11 cellular contexts compared by ENCODE assay signal in the genomic region with DNA sequence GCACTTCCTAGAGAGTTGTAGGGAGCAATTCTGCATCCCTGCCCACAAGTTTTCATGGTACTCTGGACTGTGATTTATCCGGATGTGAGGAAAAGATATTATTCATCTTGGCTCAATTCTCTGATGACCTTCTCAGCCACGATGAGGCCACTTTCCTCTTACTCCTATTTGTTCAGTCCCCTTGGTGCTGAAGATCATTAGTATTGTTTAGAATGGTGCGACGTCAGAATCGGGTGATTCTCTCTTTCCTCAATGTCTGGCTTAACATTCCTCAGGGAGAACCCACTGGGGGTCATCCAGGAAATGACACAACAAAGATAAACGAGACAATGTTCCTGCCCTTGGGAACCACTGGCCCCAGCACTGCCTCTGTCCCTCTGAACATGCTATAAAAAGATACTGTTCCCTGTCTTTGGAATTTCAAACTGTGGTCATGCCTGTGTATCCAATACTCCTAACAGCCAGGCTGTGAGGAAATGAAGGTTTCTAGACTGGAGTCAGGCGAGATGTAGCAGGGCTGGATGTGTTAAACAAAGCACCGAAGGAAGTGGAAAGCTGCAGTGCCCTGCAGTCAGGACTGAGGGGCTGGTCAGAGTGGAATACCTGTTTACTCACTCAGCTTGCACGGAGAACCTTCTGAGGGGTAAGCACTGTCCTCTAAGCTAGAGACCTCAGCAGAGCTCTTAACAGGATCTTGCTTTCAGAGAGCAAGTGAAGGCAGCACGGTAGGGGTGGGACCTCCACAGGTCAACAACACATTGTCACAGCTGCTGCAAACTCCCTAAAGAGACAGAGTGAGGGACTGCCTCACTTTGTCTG. TPM values are rescaled to one million over a fixed set of nuclear protein-coding genes. Genes with fewer than 3 reads are reported as not detected.
DNase-seq lines count a peak whose midpoint lies in the region; ATAC-seq and TF ChIP-seq lines count a peak whose summit lies in the region.
"Had no signal": no experiment of that assay in that cellular context is flagged by ENCODE, and none has a peak within 500 bp of the region (broad histone marks: within the 10 kb centered on the region; RNA-seq: fewer than 3 reads in every experiment).

No MANE protein-coding gene starts in this region.

- TF ChIP-seq CTCF in H9 (conservative IDR thresholded peaks at IDR 0.05) (no peak), adrenal gland (IDR thresholded peaks at IDR 0.05) (no peak), left ventricle myocardium inferior (IDR thresholded peaks at IDR 0.05; ENCODE audit: borderline replicate concordance) (no peak)

- no peak overlapping the region for H2AK5ac ChIP-seq in H9 (ENCODE audit: insufficient read length, low read length)

- H3K14ac ChIP-seq in H9 (ENCODE audit: insufficient read depth, low read length) = no peak overlapping the region

- H3K79me1 ChIP-seq in H9 (ENCODE audit: insufficient read depth, low read depth, low read length, poor library complexity, severe bottlenecking) = no peaks in the 10 kb centered on the region

- H3K27me3 Mint-ChIP-seq in H9 (ENCODE audit: low read depth) = peaks cover 73% of the 10 kb centered on the region
- H3K27me3 Mint-ChIP-seq in activated T-helper 2 cell treated with anti-CD3 and anti-CD28 coated beads, Interferon-gamma antibody, Interleukin-2, Interleukin-4, amounts not matched to agents 10 μg/mL and 5 μg/mL and 100 μg/mL, durations not matched to agents 14 hours and 24 hours and 36 hours (ENCODE audit: low read depth) = peaks cover 7% of the 10 kb centered on the region

- H3K4me1 ChIP-seq in H9 (ENCODE audit: insufficient read depth, low read length) (peaks cover 6% of the 10 kb centered on the region; the same call in 1 of the 2 replicates), adrenal gland (replicated peaks in 1 of 2) (no peaks in the 10 kb centered on the region), left ventricle myocardium inferior (peaks cover 17% of the 10 kb centered on the region)

- no peak for ATAC-seq in HG03135 (IDR thresholded peaks at IDR 0.05; ENCODE audit: unreplicated experiment)
- ATAC-seq in HG02870 (IDR thresholded peaks at IDR 0.05; ENCODE audit: unreplicated experiment) = no peak

- no peak for TF ChIP-seq POLR2A in adrenal gland (IDR thresholded peaks at IDR 0.05)

- H2BK5ac ChIP-seq in H9 (ENCODE audit: insufficient read length, low read length) = no peak overlapping the region

- H3T11ph ChIP-seq in H9 (ENCODE audit: low read length) = no peak overlapping the region

- no peak overlapping the region for H3K23ac ChIP-seq in H9 (ENCODE audit: insufficient read length, low read depth, low read length)

- H4K8ac ChIP-seq in H9 (replicated peaks; ENCODE audit: insufficient read length, low read depth, low read length) = no peak overlapping the region

- peaks cover 2% of the 10 kb centered on the region; the same call in 1 of the 2 replicates for H3K27me3 ChIP-seq in H9 (ENCODE audit: insufficient read depth, low read length)
- no peaks in the 10 kb centered on the region for H3K27me3 ChIP-seq in adrenal gland
- H3K27me3 ChIP-seq in left ventricle myocardium inferior (ENCODE audit: low read depth) = peaks cover 13% of the 10 kb centered on the region

- no peaks in the 10 kb centered on the region for H3K79me2 ChIP-seq in H9 (ENCODE audit: insufficient read depth, low read length)

- no peak overlapping the region for H3K18ac ChIP-seq in H9 (ENCODE audit: insufficient read length, low read depth, low read length)

- intact Hi-C loops in adrenal gland (cut with DNase I) (no loop called here), left ventricle myocardium inferior (cut with micrococcal nuclease) (no loop called here)
- intact Hi-C loops in activated T-helper 2 cell treated with anti-CD3 and anti-CD28 coated beads, Interferon-gamma antibody, Interleukin-2, Interleukin-4, amounts not matched to agents 10 μg/mL and 5 μg/mL and 100 μg/mL, durations not matched to agents 14 hours and 24 hours and 36 hours (cut with micrococcal nuclease) = no loop called here

- H3K4me1 Mint-ChIP-seq in H9 = peaks cover 15 to 16% of the 10 kb centered on the region in 2 experiments
- no peaks in the 10 kb centered on the region for H3K4me1 Mint-ChIP-seq in activated T-helper 2 cell treated with anti-CD3 and anti-CD28 coated beads, Interferon-gamma antibody, Interleukin-2, Interleukin-4, amounts not matched to agents 10 μg/mL and 5 μg/mL and 100 μg/mL, durations not matched to agents 14 hours and 24 hours and 36 hours (ENCODE audit: low read depth)

- H4K5ac ChIP-seq in H9 (ENCODE audit: insufficient read length, low read depth, low read length) = no peak overlapping the region

- peaks cover 0 to 22% (median 5%) of the 10 kb centered on the region in 3 experiments; a peak in 5 of 7 replicates for H3K36me3 Mint-ChIP-seq in H9 (ENCODE audit: insufficient read depth in 1 of 3, low read depth in 3 of 3)
- H3K36me3 Mint-ChIP-seq in activated T-helper 2 cell treated with anti-CD3 and anti-CD28 coated beads, Interferon-gamma antibody, Interleukin-2, Interleukin-4, amounts not matched to agents 10 μg/mL and 5 μg/mL and 100 μg/mL, durations not matched to agents 14 hours and 24 hours and 36 hours (ENCODE audit: low read depth) = no peaks in the 10 kb centered on the region

- no peaks in the 10 kb centered on the region for H4K20me1 ChIP-seq in H9 (ENCODE audit: control insufficient read depth, insufficient read depth, insufficient read length)

- H3K9me3 ChIP-seq in H9 (ENCODE audit: control insufficient read depth, low read depth, low read length) (no peaks in the 10 kb centered on the region), adrenal gland (replicated peaks in 1 of 3) (no peaks in the 10 kb centered on the region), left ventricle myocardium inferior (replicated peaks) (peaks cover 29% of the 10 kb centered on the region)

- H3K4ac ChIP-seq in H9 (ENCODE audit: low read depth, low read length) = no peak overlapping the region

- no peak overlapping the region for H2BK20ac ChIP-seq in H9 (ENCODE audit: low read depth, low read length, poor library complexity, severe bottlenecking)

- no peak overlapping the region for H3K4me2 ChIP-seq in H9 (ENCODE audit: insufficient read depth, insufficient read length, low read length)

- H3K23me2 ChIP-seq in H9 (ENCODE audit: insufficient read length, low read depth, low read length, poor library complexity, severe bottlenecking) = no peaks in the 10 kb centered on the region

- no peak overlapping the region for H3K4me3 Mint-ChIP-seq in H9
- H3K4me3 Mint-ChIP-seq in activated T-helper 2 cell treated with anti-CD3 and anti-CD28 coated beads, Interferon-gamma antibody, Interleukin-2, Interleukin-4, amounts not matched to agents 10 μg/mL and 5 μg/mL and 100 μg/mL, durations not matched to agents 14 hours and 24 hours and 36 hours (ENCODE audit: low read depth) = no peak overlapping the region

- no CpG with 5 or more reads among the region's 10 CpGs for WGBS in H9 (ENCODE audit: extremely low coverage, insufficient read length, low lambda C conversion rate)
- WGBS in adrenal gland, 4 donors = 37 to 44% (median 40%) methylated on average over 10 of the region's 10 CpGs

- no peak overlapping the region for H4K91ac ChIP-seq in H9 (ENCODE audit: insufficient read length, low read depth, low read length)

- DNase-seq in H9 (peak; percentile 40), adrenal gland (peak in 5 of 7 donors; percentile 30 to 73 (median 37)), left ventricle myocardium inferior (no peak), skeletal muscle cell (ENCODE audit: low read depth) (peak; percentile 70), DMS153 (lab: John Stamatoyannopoulos, UW) (no peak)
- DNase-seq in activated T-helper 2 cell treated with anti-CD3 and anti-CD28 coated beads, Interferon-gamma antibody, Interleukin-2, Interleukin-4, amounts not matched to agents 10 μg/mL and 5 μg/mL and 100 μg/mL, durations not matched to agents 14 hours and 24 hours and 36 hours (ENCODE audit: low spot score) = no peak
- DNase-seq: DND-41, NCI-H526 had no signal

- no peak overlapping the region for H2AFZ ChIP-seq in H9 (ENCODE audit: low read length)

- H3K4me3 ChIP-seq in adrenal gland (no peak overlapping the region), left ventricle myocardium inferior (no peak overlapping the region), skeletal muscle cell (ENCODE audit: low read depth, low read length) (no peak overlapping the region)
- H3K4me3 ChIP-seq: lung had no signal

- H2BK12ac ChIP-seq in H9 (ENCODE audit: insufficient read length, low read depth, low read length) = no peak overlapping the region

- peaks cover 18 to 30% of the 10 kb centered on the region in 2 experiments for H3K9me3 Mint-ChIP-seq in H9
- H3K9me3 Mint-ChIP-seq in activated T-helper 2 cell treated with anti-CD3 and anti-CD28 coated beads, Interferon-gamma antibody, Interleukin-2, Interleukin-4, amounts not matched to agents 10 μg/mL and 5 μg/mL and 100 μg/mL, durations not matched to agents 14 hours and 24 hours and 36 hours = no peaks in the 10 kb centered on the region

- H3K36me3 ChIP-seq in adrenal gland (replicated peaks in 1 of 2) = no peaks in the 10 kb centered on the region
- no peaks in the 10 kb centered on the region for H3K36me3 ChIP-seq in left ventricle myocardium inferior

- H2BK120ac ChIP-seq in H9 (ENCODE audit: low read depth, low read length, poor library complexity, severe bottlenecking) = no peak overlapping the region

- H3K27ac ChIP-seq in H9 (ENCODE audit: insufficient read length, low read depth, low read length) = no peak overlapping the region
- peak overlapping the region in 2 of 5 donors; percentile 62 to 80 for H3K27ac ChIP-seq in adrenal gland
- peak overlapping the region; percentile 40 for H3K27ac ChIP-seq in left ventricle myocardium inferior (replicated peaks)

- no peak overlapping the region for H3K27ac Mint-ChIP-seq in H9
- H3K27ac Mint-ChIP-seq in activated T-helper 2 cell treated with anti-CD3 and anti-CD28 coated beads, Interferon-gamma antibody, Interleukin-2, Interleukin-4, amounts not matched to agents 10 μg/mL and 5 μg/mL and 100 μg/mL, durations not matched to agents 14 hours and 24 hours and 36 hours = no peak overlapping the region

- no peak overlapping the region for H3K56ac ChIP-seq in H9 (ENCODE audit: insufficient read length, low read depth, low read length)

- H2BK15ac ChIP-seq in H9 (ENCODE audit: low read depth, low read length) = no peak overlapping the region

- H3K9ac ChIP-seq in H9 (ENCODE audit: extremely low read depth, insufficient read length, low read length) = no peak overlapping the region

RNA-seq across cellular contexts. Expression of a gene that starts 12.9 kb away (rescaled TPM):
- total RNA-seq in H9 (2021) (56.7 and 59.3 TPM in 2 replicates), adrenal gland (1 to 10 TPM; 1.6 to 4.5 (median 2.7) TPM), left ventricle myocardium inferior (2.4 TPM)
- 1 to 10 TPM in 2 of 3 donors, under 1 TPM in 1; 0.51 to 2.7 (median 1.7) TPM for polyA plus RNA-seq in adrenal gland
- 0.07 TPM in 1 of 2 replicates, not detected in the other for total RNA-seq in activated T-helper 2 cell treated with anti-CD3 and anti-CD28 coated beads, Interferon-gamma antibody, Interleukin-2, Interleukin-4, amounts not matched to agents 10 μg/mL and 5 μg/mL and 100 μg/mL, durations not matched to agents 14 hours and 24 hours and 36 hours

Comparison
In these comparisons a context has a peak if more than half of its experiments do, and no peak if none do; other contexts are left out.
1. DNase-seq: peak in H9 (single experiment), adrenal gland (5 of 7) and skeletal muscle cell (single experiment); none in left ventricle myocardium inferior (single experiment), activated T-helper 2 cell treated with anti-CD3 and anti-CD28 coated beads, Interferon-gamma antibody, Interleukin-2, Interleukin-4, amounts not matched to agents 10 μg/mL and 5 μg/mL and 100 μg/mL, durations not matched to agents 14 hours and 24 hours and 36 hours (single experiment) and DMS153 (single experiment).
2. RNA of a gene that starts 12.9 kb away (total RNA-seq): 56.7 to 59.3 TPM in H9; 1.6 to 4.5 TPM in adrenal gland, 2.4 TPM in left ventricle myocardium inferior (single experiment) and 0.07 TPM in activated T-helper 2 cell treated with anti-CD3 and anti-CD28 coated beads, Interferon-gamma antibody, Interleukin-2, Interleukin-4, amounts not matched to agents 10 μg/mL and 5 μg/mL and 100 μg/mL, durations not matched to agents 14 hours and 24 hours and 36 hours; every median in the first group is over 10 times any median in the second.